6 cellular contexts compared by ENCODE assay signal in the genomic region with DNA sequence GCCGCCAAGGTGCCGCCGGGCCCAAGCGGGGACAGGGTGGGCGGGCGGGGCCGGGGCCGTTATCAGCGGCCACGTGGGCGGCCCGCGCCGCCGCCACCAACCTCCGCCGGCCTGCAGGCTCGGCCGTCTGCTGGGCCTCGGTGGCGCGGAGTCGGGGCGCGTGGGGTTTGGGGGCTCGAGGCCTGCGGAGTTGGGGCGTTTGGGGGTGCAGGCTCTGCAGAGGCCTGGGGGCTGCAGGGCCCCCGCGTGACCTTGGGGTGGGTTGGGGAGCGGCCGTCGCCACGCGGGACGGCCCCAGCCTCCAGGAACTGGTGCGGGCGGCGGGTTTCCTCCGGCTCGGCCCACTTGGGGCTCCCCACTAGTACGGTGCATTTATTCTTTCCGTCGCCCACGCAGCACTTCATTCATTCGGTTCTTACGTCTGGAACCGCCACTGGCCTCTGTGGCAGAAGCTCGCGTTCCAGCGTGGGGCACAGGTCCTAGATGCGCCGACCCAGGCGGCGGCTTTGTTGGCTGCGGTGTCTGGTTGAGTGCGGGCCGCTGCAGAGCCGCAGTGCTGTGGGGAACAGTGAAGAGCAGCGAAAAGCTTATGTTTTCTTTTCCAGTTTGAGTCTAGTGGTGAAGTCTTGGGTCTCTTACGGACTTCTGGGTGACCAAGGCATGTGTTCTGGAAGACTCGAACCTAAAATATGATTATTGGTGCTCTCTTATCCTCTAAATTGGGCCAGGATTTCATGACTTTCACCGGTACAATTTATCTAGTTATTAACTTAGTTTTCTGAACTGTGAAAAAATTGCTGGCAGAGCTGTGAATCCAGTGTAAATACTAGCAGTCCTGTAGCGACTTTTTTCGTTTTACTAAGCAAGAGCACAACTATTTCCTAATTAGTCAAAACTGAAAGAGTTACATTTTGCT. TPM values are rescaled to one million over a fixed set of nuclear protein-coding genes. Genes with fewer than 3 reads are reported as not detected.
DNase-seq lines count a peak whose midpoint lies in the region; ATAC-seq and FAIRE-seq lines count a peak whose summit lies in the region.

No MANE protein-coding gene starts in this region.

- H3K4me3 ChIP-seq in mesodermal cell (ENCODE audit: extremely low read depth, insufficient read depth, low read length, poor library complexity, severe bottlenecking) = peak overlapping the region; percentile 98

- peak overlapping the region; percentile 82 to 92 (median 90) for H3K4me3 Mint-ChIP-seq in IgD-negative memory B cell

- DNase-seq in GM19240 (ENCODE audit: insufficient read length, low spot score) (peak; percentile 51), urothelium cell line (ENCODE audit: low spot score) (peak; percentile 43), GOT3 (lab: John Stamatoyannopoulos, UW) (no peak)
- peak; percentile 67 to 87 for DNase-seq in activated naive CD4-positive, alpha-beta T cell treated with anti-CD3 and anti-CD28 coated beads, Interleukin-2, amount 50 U/mL, for 72 hours (ENCODE audit: low spot score in 2 of 2)

- peak overlapping the region; percentile 16 for H3K27ac ChIP-seq in mesodermal cell (ENCODE audit: low read depth, low read length, severe bottlenecking)

- WGBS in mesodermal cell (ENCODE audit: insufficient coverage in 2 of 2), 2 experiments = 0 to 1% methylated on average over 26 to 32 of the region's 65 CpGs

- H3K9me3 Mint-ChIP-seq in IgD-negative memory B cell = no peaks in the 10 kb centered on the region
- H3K9me3 Mint-ChIP-seq in activated naive CD4-positive, alpha-beta T cell treated with anti-CD3 and anti-CD28 coated beads, Interleukin-2, amount 50 U/mL, for 72 hours = no peaks in the 10 kb centered on the region

- ATAC-seq in activated naive CD4-positive, alpha-beta T cell treated with anti-CD3 and anti-CD28 coated beads, Interleukin-2, amount 50 U/mL, for 72 hours = peak; percentile 32 to 69

- H3K9me3 ChIP-seq in mesodermal cell (ENCODE audit: control insufficient read depth, low read length) = no peaks in the 10 kb centered on the region

- H3K36me3 ChIP-seq in mesodermal cell (ENCODE audit: control insufficient read depth, insufficient read depth, low read length) = peaks cover 78% of the 10 kb centered on the region

- FAIRE-seq in urothelium cell line (lab: Jason Lieb, UNC) = no peak

- H3K36me3 Mint-ChIP-seq in IgD-negative memory B cell = no peaks in the 10 kb centered on the region
- H3K36me3 Mint-ChIP-seq in activated naive CD4-positive, alpha-beta T cell treated with anti-CD3 and anti-CD28 coated beads, Interleukin-2, amount 50 U/mL, for 72 hours = peaks cover 46 to 53% of the 10 kb centered on the region in 2 donors

- peaks cover 0 to 17% (median 15%) of the 10 kb centered on the region in 3 donors for H3K4me1 Mint-ChIP-seq in IgD-negative memory B cell

- peaks cover 16% of the 10 kb centered on the region for H3K4me1 ChIP-seq in mesodermal cell (ENCODE audit: control insufficient read depth, insufficient read depth, low read length, poor library complexity, severe bottlenecking)

- peak overlapping the region; percentile 79 to 91 (median 89) for H3K27ac Mint-ChIP-seq in IgD-negative memory B cell
- H3K27ac Mint-ChIP-seq in activated naive CD4-positive, alpha-beta T cell treated with anti-CD3 and anti-CD28 coated beads, Interleukin-2, amount 50 U/mL, for 72 hours = peak overlapping the region; percentile 92 to 93

- H3K27me3 Mint-ChIP-seq in IgD-negative memory B cell = no peaks in the 10 kb centered on the region

RNA-seq across cellular contexts. Expression of gene TRMT2A, which starts 0.9 kb away (rescaled TPM):
- 33.7 TPM for polyA plus RNA-seq in IgD-negative memory B cell
- 10 to 100 TPM; 79.9 to 93.9 TPM for total RNA-seq in activated naive CD4-positive, alpha-beta T cell treated with anti-CD3 and anti-CD28 coated beads, Interleukin-2, amount 50 U/mL, for 72 hours
- polyA plus RNA-seq in mesodermal cell (2013, experiment 1 of 2) = 22.9 TPM
- polyA plus RNA-seq in mesodermal cell (2013, experiment 2 of 2) = 24.9 TPM

RNA-seq across cellular contexts. Expression of gene RANBP1, which starts 2.0 kb away (rescaled TPM):
- 110 TPM for polyA plus RNA-seq in IgD-negative memory B cell
- 100 to 1,000 TPM; 295 to 349 TPM for total RNA-seq in activated naive CD4-positive, alpha-beta T cell treated with anti-CD3 and anti-CD28 coated beads, Interleukin-2, amount 50 U/mL, for 72 hours
- 402 TPM for polyA plus RNA-seq in mesodermal cell (2013, experiment 1 of 2)
- 385 TPM for polyA plus RNA-seq in mesodermal cell (2013, experiment 2 of 2)

RNA-seq across cellular contexts. Expression of gene ZDHHC8, which starts 13.7 kb away (rescaled TPM):
- 4.2 TPM for polyA plus RNA-seq in IgD-negative memory B cell
- total RNA-seq in activated naive CD4-positive, alpha-beta T cell treated with anti-CD3 and anti-CD28 coated beads, Interleukin-2, amount 50 U/mL, for 72 hours = 10 to 100 TPM; 17.6 to 55.4 TPM
- 49.3 TPM for polyA plus RNA-seq in mesodermal cell (2013, experiment 1 of 2)
- polyA plus RNA-seq in mesodermal cell (2013, experiment 2 of 2) = 40.6 TPM

RNA-seq across cellular contexts. Expression of gene CCDC188, which starts 32.9 kb away (rescaled TPM):
- not detected for polyA plus RNA-seq in IgD-negative memory B cell
- total RNA-seq in activated naive CD4-positive, alpha-beta T cell treated with anti-CD3 and anti-CD28 coated beads, Interleukin-2, amount 50 U/mL, for 72 hours = not detected
- polyA plus RNA-seq in mesodermal cell (2013, experiment 1 of 2) = 0.55 TPM
- polyA plus RNA-seq in mesodermal cell (2013, experiment 2 of 2) = 0.46 TPM

RNA-seq across cellular contexts. Expression of gene DGCR8, which starts 37.9 kb away (rescaled TPM):
- polyA plus RNA-seq in IgD-negative memory B cell = 4.8 TPM
- 10 to 100 TPM; 37.0 to 66.7 TPM for total RNA-seq in activated naive CD4-positive, alpha-beta T cell treated with anti-CD3 and anti-CD28 coated beads, Interleukin-2, amount 50 U/mL, for 72 hours
- polyA plus RNA-seq in mesodermal cell (2013, experiment 1 of 2) = 17.1 TPM
- 15.7 TPM for polyA plus RNA-seq in mesodermal cell (2013, experiment 2 of 2)
